Comparison of ENCODE assay signal across 30 cellular contexts in the genomic region with DNA sequence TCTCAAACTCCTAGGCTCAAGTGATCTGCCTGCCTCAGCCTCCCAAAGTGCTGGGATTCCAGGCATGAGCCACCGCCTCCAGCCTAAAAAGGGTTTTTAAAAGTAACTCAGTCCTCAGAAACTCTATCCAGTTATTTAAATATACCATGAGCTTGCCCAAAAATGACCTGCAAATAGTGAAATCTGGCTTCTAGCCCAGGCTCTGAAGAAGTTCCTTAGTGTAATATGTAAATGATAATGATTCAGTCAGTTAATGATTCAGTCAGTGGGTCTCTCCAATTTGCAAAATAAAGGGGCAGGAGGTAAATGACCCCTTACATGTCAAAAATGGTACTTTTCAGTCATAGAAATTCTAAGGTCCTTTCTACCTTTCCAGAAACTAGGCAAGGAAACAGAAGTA. TPM values are rescaled to one million over a fixed set of nuclear protein-coding genes. Genes with fewer than 3 reads are reported as not detected.
DNase-seq lines count a peak whose midpoint lies in the region; ATAC-seq, FAIRE-seq and TF ChIP-seq lines count a peak whose summit lies in the region.
"Had no signal": no experiment of that assay in that cellular context is flagged by ENCODE, and none has a peak within 500 bp of the region (broad histone marks: within the 10 kb centered on the region; RNA-seq: fewer than 3 reads in every experiment).

No MANE protein-coding gene starts in this region.

- no peaks in the 10 kb centered on the region for H3K9me3 Mint-ChIP-seq in activated naive CD4-positive, alpha-beta T cell treated with anti-CD3 and anti-CD28 coated beads, Interleukin-2, amount 50 U/mL, for 24 hours
- peaks cover 4% of the 10 kb centered on the region in 2 donors for H3K9me3 Mint-ChIP-seq in stimulated activated naive B cell treated with anti-CD40 and anti-IgM and Interleukin-4, amounts not matched to agents 10 μg/mL and 1 μg/mL and 100 μg/mL, for 72 hours
- H3K9me3 Mint-ChIP-seq: activated T-helper 2 cell treated with anti-CD3 and anti-CD28 coated beads, Interferon-gamma antibody, Interleukin-2, Interleukin-4, amounts not matched to agents 10 μg/mL and 5 μg/mL and 100 μg/mL, durations not matched to agents 14 hours and 24 hours and 36 hours; H9 had no signal

- H3K9me3 ChIP-seq in GM12878 (replicated peaks; ENCODE audit: control insufficient read depth, insufficient read depth, low read length) = peaks cover 1% of the 10 kb centered on the region; the same call in 2 of the 3 replicates
- H3K9me3 ChIP-seq in heart right ventricle = no peaks in the 10 kb centered on the region
- no peaks in the 10 kb centered on the region for H3K9me3 ChIP-seq in kidney (ENCODE audit: control insufficient read depth in 1 of 2, low read length in 2 of 2)
- H3K9me3 ChIP-seq: A549, left lung, right lobe of liver, thyroid gland, uterus had no signal

- intact Hi-C loops in GM12878 (cut with micrococcal nuclease; ENCODE audit: unreplicated experiment) = loop anchor here (5.0 to 10.0 kb wide), 2 partner anchors 35 to 443 kb away; no protein-coding TSS in a partner anchor
- intact Hi-C loops in heart right ventricle (cut with DNase I) = no loop called here
- intact Hi-C loops in kidney (cut with DNase I) = no loop called here

- FAIRE-seq in GM12878 (lab: Jason Lieb, UNC) (no peak), kidney (lab: Jason Lieb, UNC) (no peak)
- FAIRE-seq: A549, colon had no signal

- H3K9ac ChIP-seq in GM12878 (ENCODE audit: control insufficient read depth, insufficient read depth, low read length) (no peak overlapping the region), kidney (ENCODE audit: low read length in 2 of 2) (no peak overlapping the region)

- SMC1A ChIA-PET in GM12878 (lab: Charles Lee; ENCODE audit: uncharacterized antibody, unreplicated experiment) = interaction anchor here (1.0 to 2.0 kb wide), 2 partner anchors 11 to 329 kb away, joined by 4 to 6 read pairs; a partner anchor contains a TSS

- no TSS peak for BruUV-seq in GM12878 (replicated peaks; lab: Mats Ljungman, UMichigan)

- H3K4me3 Mint-ChIP-seq in activated naive CD4-positive, alpha-beta T cell treated with anti-CD3 and anti-CD28 coated beads, Interleukin-2, amount 50 U/mL, for 24 hours = no peak overlapping the region
- H3K4me3 Mint-ChIP-seq in stimulated activated naive B cell treated with anti-CD40 and anti-IgM and Interleukin-4, amounts not matched to agents 10 μg/mL and 1 μg/mL and 100 μg/mL, for 72 hours = no peak overlapping the region
- H3K4me3 Mint-ChIP-seq: activated CD8-positive, alpha-beta T cell treated with anti-CD3 and anti-CD28 coated beads for 36 hours; H9 had no signal

- no peak overlapping the region for H3K4me3 ChIP-seq in GM12878
- H3K4me3 ChIP-seq in heart right ventricle = no peak overlapping the region
- H3K4me3 ChIP-seq in kidney (ENCODE audit: low read length in 2 of 2) = no peak overlapping the region
- H3K4me3 ChIP-seq: A549, left lung, right lobe of liver, SK-N-MC, thyroid gland, uterus had no signal

- no peaks in the 10 kb centered on the region for H4K20me1 ChIP-seq in GM12878 (ENCODE audit: control insufficient read depth, insufficient read depth)

- TF ChIP-seq RAD21 in GM12878 (IDR thresholded peaks at IDR 0.05; ENCODE audit: insufficient read depth, low read depth, low read length) = no peak

- no peak for TF ChIP-seq CTCF in GM12878 (IDR thresholded peaks at IDR 0.05 in 2 of 3, conservative IDR thresholded peaks at IDR 0.05 in 1 of 3; ENCODE audit: control insufficient read depth in 2 of 3, extremely low read depth in 1 of 3, insufficient read depth in 1 of 3, low read depth in 3 of 3, low read length in 3 of 3)
- no peak for TF ChIP-seq CTCF in heart right ventricle (IDR thresholded peaks at IDR 0.05)
- no peak for TF ChIP-seq CTCF in kidney (IDR thresholded peaks at IDR 0.05; ENCODE audit: borderline replicate concordance, extremely low read depth, insufficient read depth)

- H3K4me2 ChIP-seq in GM12878 (ENCODE audit: control insufficient read depth, insufficient read depth) = peak overlapping the region; percentile 92; the same call in 1 of the 2 replicates
- H3K4me2 ChIP-seq: A549 had no signal

- no peak for ATAC-seq in GM12878
- no peak for ATAC-seq in stimulated activated naive B cell treated with anti-CD40 and anti-IgM and Interleukin-4, amounts not matched to agents 10 μg/mL and 1 μg/mL and 100 μg/mL, for 72 hours (replicated peaks)
- no peak for ATAC-seq in heart right ventricle
- ATAC-seq: A549; activated CD8-positive, alpha-beta T cell treated with anti-CD3 and anti-CD28 coated beads for 36 hours; left lung had no signal

- WGBS in GM12878 (ENCODE audit: insufficient coverage, insufficient replicate concordance, low lambda C conversion rate, missing lambda C conversion rate) = 93% methylated on average over 1 of the region's 1 CpG
- WGBS in heart right ventricle, 2 donors = 86 to 93% methylated on average over 1 of the region's 1 CpG

- RAD21 ChIA-PET in GM12878 (lab: Charles Lee; ENCODE audit: unreplicated experiment) = no interaction called here

- H3K4me1 Mint-ChIP-seq in activated naive CD4-positive, alpha-beta T cell treated with anti-CD3 and anti-CD28 coated beads, Interleukin-2, amount 50 U/mL, for 24 hours = peaks cover 75% of the 10 kb centered on the region
- H3K4me1 Mint-ChIP-seq in stimulated activated naive B cell treated with anti-CD40 and anti-IgM and Interleukin-4, amounts not matched to agents 10 μg/mL and 1 μg/mL and 100 μg/mL, for 72 hours = peaks cover 45 to 67% of the 10 kb centered on the region in 2 donors

- no peaks in the 10 kb centered on the region for H3K36me3 ChIP-seq in GM12878 (ENCODE audit: control insufficient read depth in 2 of 2, insufficient read depth in 2 of 2, low read length in 1 of 2)
- H3K36me3 ChIP-seq in heart right ventricle = peaks cover 0 to 64% (median 5%) of the 10 kb centered on the region in 9 donors
- no peaks in the 10 kb centered on the region for H3K36me3 ChIP-seq in kidney (ENCODE audit: control insufficient read depth in 1 of 2, insufficient read depth in 2 of 2, low read length in 2 of 2)
- H3K36me3 ChIP-seq: left lung, right lobe of liver, uterus had no signal

- CTCF ChIA-PET in GM12878 (lab: Yijun Ruan, JAX) = interaction anchor here (0.6 to 4.6 kb wide), 4 partner anchors 21 to 725 kb away, joined by 3 to 25 read pairs (median 4); no protein-coding TSS in a partner anchor

- no peaks in the 10 kb centered on the region for H3K36me3 Mint-ChIP-seq in activated naive CD4-positive, alpha-beta T cell treated with anti-CD3 and anti-CD28 coated beads, Interleukin-2, amount 50 U/mL, for 24 hours
- no peaks in the 10 kb centered on the region for H3K36me3 Mint-ChIP-seq in stimulated activated naive B cell treated with anti-CD40 and anti-IgM and Interleukin-4, amounts not matched to agents 10 μg/mL and 1 μg/mL and 100 μg/mL, for 72 hours
- H3K36me3 Mint-ChIP-seq: activated naive CD8-positive, alpha-beta T cell treated with anti-CD3 and anti-CD28 coated beads for 36 hours had no signal

- in situ Hi-C loops in GM12878 (cut with MboI) = no loop called here

- peaks cover 39% of the 10 kb centered on the region for H3K4me1 ChIP-seq in GM12878 (ENCODE audit: control insufficient read depth, insufficient read depth, low read length)
- H3K4me1 ChIP-seq in heart right ventricle = peaks cover 0 to 28% (median 10%) of the 10 kb centered on the region in 9 donors
- peaks cover 0 to 3% of the 10 kb centered on the region in 2 donors for H3K4me1 ChIP-seq in kidney (ENCODE audit: control insufficient read depth in 1 of 2, insufficient read depth in 1 of 2, low read depth in 1 of 2, low read length in 2 of 2)
- H3K4me1 ChIP-seq: A549, uterus had no signal

- peak overlapping the region; percentile 18 for H3K27ac Mint-ChIP-seq in activated naive CD4-positive, alpha-beta T cell treated with anti-CD3 and anti-CD28 coated beads, Interleukin-2, amount 50 U/mL, for 24 hours
- peak overlapping the region; percentile 42 for H3K27ac Mint-ChIP-seq in stimulated activated naive B cell treated with anti-CD40 and anti-IgM and Interleukin-4, amounts not matched to agents 10 μg/mL and 1 μg/mL and 100 μg/mL, for 72 hours
- H3K27ac Mint-ChIP-seq: activated T-helper 2 cell treated with anti-CD3 and anti-CD28 coated beads, Interferon-gamma antibody, Interleukin-2, Interleukin-4, amounts not matched to agents 10 μg/mL and 5 μg/mL and 100 μg/mL, durations not matched to agents 14 hours and 24 hours and 36 hours; H9 had no signal

- H3K27me3 ChIP-seq in GM12878 (replicated peaks in 1 of 2; ENCODE audit: control insufficient read depth in 2 of 2, insufficient read depth in 2 of 2, low read length in 1 of 2) (no peaks in the 10 kb centered on the region), heart right ventricle (no peaks in the 10 kb centered on the region)
- H3K27me3 ChIP-seq: left lung, right lobe of liver, thyroid gland, uterus had no signal

- DNase-seq in activated naive CD4-positive, alpha-beta T cell treated with anti-CD3 and anti-CD28 coated beads, Interleukin-2, amount 50 U/mL, for 16 hours = no peak
- DNase-seq in M059J (ENCODE audit: low read depth) = peak; percentile 27
- no peak for DNase-seq in GM12878 (ENCODE audit: low read depth, low spot score)
- no peak for DNase-seq in stimulated activated naive B cell treated with anti-CD40 and anti-IgM and Interleukin-4, amounts not matched to agents 10 μg/mL and 1 μg/mL and 100 μg/mL, for 72 hours
- no peak for DNase-seq in heart right ventricle
- DNase-seq in activated CD4-positive, alpha-beta T cell treated with anti-CD3 and anti-CD28 coated beads for 4 hours = no peak
- DNase-seq in kidney = no peak
- DNase-seq: activated naive CD8-positive, alpha-beta T cell treated with anti-CD3 and anti-CD28 coated beads for 36 hours; activated T-cell treated with anti-CD3 and anti-CD28 coated beads for 4 hours; aorta; CD8-positive, alpha-beta memory T cell; H9; left lung; mesenchymal stem cell; NCI-H1694; NCI-H446; NCI-H748 treated with DMSO at 0.1 percent for 48 hours; posterior cingulate gyrus; right lobe of liver; thyroid gland; uterus had no signal

- POLR2A ChIA-PET in GM12878 (lab: Charles Lee) = no interaction called here

- H3K27ac ChIP-seq in GM12878 (ENCODE audit: control insufficient read depth, insufficient read depth) = 0 out of 2 replicates have a peak overlapping the region, but pooled peaks have one; percentile 90
- no peak overlapping the region for H3K27ac ChIP-seq in heart right ventricle
- H3K27ac ChIP-seq in kidney (ENCODE audit: low read depth in 2 of 2, low read length in 2 of 2) = no peak overlapping the region
- H3K27ac ChIP-seq: A549, left lung, right lobe of liver, SK-N-MC, uterus had no signal

- H3K79me2 ChIP-seq in GM12878 (ENCODE audit: control insufficient read depth, insufficient read depth, low read length) = no peaks in the 10 kb centered on the region

- H2AFZ ChIP-seq in GM12878 (ENCODE audit: control insufficient read depth, low read depth, low read length) = no peak overlapping the region; the same call in 1 of the 2 replicates

- no peaks in the 10 kb centered on the region for H3K27me3 Mint-ChIP-seq in activated naive CD4-positive, alpha-beta T cell treated with anti-CD3 and anti-CD28 coated beads, Interleukin-2, amount 50 U/mL, for 24 hours
- H3K27me3 Mint-ChIP-seq in stimulated activated naive B cell treated with anti-CD40 and anti-IgM and Interleukin-4, amounts not matched to agents 10 μg/mL and 1 μg/mL and 100 μg/mL, for 72 hours = peaks cover 23 to 27% of the 10 kb centered on the region in 2 donors

- TF ChIP-seq EP300 in GM12878 (IDR thresholded peaks at IDR 0.05; ENCODE audit: borderline replicate concordance in 1 of 2, control insufficient read depth in 1 of 2, low read depth in 2 of 2, low read length in 2 of 2) = no peak

- TF ChIP-seq POLR2A in GM12878 (IDR thresholded peaks at IDR 0.05; ENCODE audit: low read depth, low read length) = no peak

RNA-seq across cellular contexts. Expression of a gene that starts 28.8 kb away (rescaled TPM):
- 0.17 and 1.1 TPM in 2 replicates for total RNA-seq in M059J (2014; rRNA removed; shearing (Covaris generic))
- total RNA-seq in GM12878 (2013; cell fraction: nucleolus; rRNA removed) = not detected in 2 replicates
- not detected in 2 replicates for total RNA-seq in GM12878 (2014; rRNA removed)
- total RNA-seq in GM12878 (2014; rRNA removed; fragmentation: Illumina TruSeq; extraction: Trizol) = not detected in 2 replicates
- total RNA-seq in GM12878 (2021) = not detected in 2 replicates
- polyA plus RNA-seq in GM12878 (2011; ENCODE audit: low read depth) = not detected
- not detected in 2 replicates for polyA plus RNA-seq in GM12878 (2011; rRNA removed)
- not detected in 2 replicates for polyA plus RNA-seq in GM12878 (2011; cell fraction: cytosol; rRNA removed)
- polyA plus RNA-seq in GM12878 (2011; cell fraction: nucleus; rRNA removed) = not detected in 2 replicates
- not detected in 2 replicates for polyA plus RNA-seq in GM12878 (2012)
- not detected in 2 replicates for polyA plus RNA-seq in GM12878 (2014; fragmentation: Illumina TruSeq; extraction: Trizol)
- polyA plus RNA-seq in GM12878 (2014; fragmentation: Nextera tagmentation; extraction: Ambion mirVana) = not detected
- not detected in 2 replicates for polyA plus RNA-seq in GM12878 (2014; rRNA removed)
- not detected for polyA plus RNA-seq in GM12878 (2016; fragmentation: Nextera tagmentation; extraction: Ambion mirVana)
- not detected in 2 replicates for polyA minus RNA-seq in GM12878 (2011; rRNA and poly(A)+ RNA removed)
- polyA minus RNA-seq in GM12878 (2011; cell fraction: cytosol; rRNA and poly(A)+ RNA removed) = not detected in 2 replicates
- not detected in 2 replicates for polyA minus RNA-seq in GM12878 (2011; cell fraction: nucleus; rRNA and poly(A)+ RNA removed)
- 100 to 1,000 TPM; 103 to 163 (median 128) TPM for total RNA-seq in heart right ventricle
- 10 to 100 TPM; 10.7 to 49.8 TPM for polyA plus RNA-seq in heart right ventricle
- total RNA-seq in kidney = 7.5 TPM
- 3.4 TPM for polyA plus RNA-seq in kidney (ENCODE audit: insufficient read depth, low read depth, low replicate concordance)
- total RNA-seq: activated CD8-positive, alpha-beta T cell treated with anti-CD3 and anti-CD28 coated beads for 36 hours; activated naive CD8-positive, alpha-beta T cell treated with anti-CD3 and anti-CD28 coated beads for 36 hours; activated T-helper 2 cell treated with anti-CD3 and anti-CD28 coated beads, Interferon-gamma antibody, Interleukin-2, Interleukin-4, amounts not matched to agents 10 μg/mL and 5 μg/mL and 100 μg/mL, durations not matched to agents 14 hours and 24 hours and 36 hours had no signal
- polyA plus RNA-seq: A549; CD8-positive, alpha-beta memory T cell had no signal

RNA-seq across cellular contexts. Expression of a gene that starts 39.5 kb away (rescaled TPM):
- 0.20 and 0.81 TPM in 2 replicates for total RNA-seq in M059J (2014; rRNA removed; shearing (Covaris generic))
- not detected in 2 replicates for total RNA-seq in GM12878 (2013; cell fraction: nucleolus; rRNA removed)
- total RNA-seq in GM12878 (2014; rRNA removed) (not detected in 2 replicates), GM12878 (2014; rRNA removed; fragmentation: Illumina TruSeq; extraction: Trizol) (not detected in 2 replicates), GM12878 (2021) (not detected in 2 replicates), heart right ventricle (not detected), kidney (not detected)
- not detected for polyA plus RNA-seq in GM12878 (2011; ENCODE audit: low read depth)
- polyA plus RNA-seq in GM12878 (2011; rRNA removed) (not detected in 2 replicates), GM12878 (2014; fragmentation: Illumina TruSeq; extraction: Trizol) (not detected in 2 replicates), GM12878 (2014; fragmentation: Nextera tagmentation; extraction: Ambion mirVana) (under 1 TPM in 1 of 2 experiments, not detected in 1; 0.06 TPM), GM12878 (2014; rRNA removed) (not detected in 2 replicates), GM12878 (2016; fragmentation: Nextera tagmentation; extraction: Ambion mirVana) (not detected), heart right ventricle (not detected), kidney (ENCODE audit: insufficient read depth, low read depth, low replicate concordance) (0.30 TPM)
- polyA plus RNA-seq in GM12878 (2011; cell fraction: cytosol; rRNA removed) = not detected in 2 replicates
- polyA plus RNA-seq in GM12878 (2011; cell fraction: nucleus; rRNA removed) = not detected in 2 replicates
- polyA plus RNA-seq in GM12878 (2012) = not detected in 2 replicates
- not detected in 2 replicates for polyA minus RNA-seq in GM12878 (2011; rRNA and poly(A)+ RNA removed)
- not detected in 2 replicates for polyA minus RNA-seq in GM12878 (2011; cell fraction: cytosol; rRNA and poly(A)+ RNA removed)
- not detected in 2 replicates for polyA minus RNA-seq in GM12878 (2011; cell fraction: nucleus; rRNA and poly(A)+ RNA removed)
- total RNA-seq: activated CD8-positive, alpha-beta T cell treated with anti-CD3 and anti-CD28 coated beads for 36 hours; activated naive CD8-positive, alpha-beta T cell treated with anti-CD3 and anti-CD28 coated beads for 36 hours; activated T-helper 2 cell treated with anti-CD3 and anti-CD28 coated beads, Interferon-gamma antibody, Interleukin-2, Interleukin-4, amounts not matched to agents 10 μg/mL and 5 μg/mL and 100 μg/mL, durations not matched to agents 14 hours and 24 hours and 36 hours; aorta; CD8-positive, alpha-beta memory T cell; glomerular endothelial cell; H9; left lung; LHCN-M2; T-helper 1 cell treated with Interleukin-12 subunit alpha and Interleukin-12 subunit beta and Interleukin-4 antibody, amounts not matched to agents 30 ng/mL and 1 ng/mL, for 36 hours; thyroid gland; uterus had no signal
- polyA plus RNA-seq: A549; aorta; CD8-positive, alpha-beta memory T cell had no signal

Comparison
In these comparisons a context has a peak if more than half of its experiments do, and no peak if none do; other contexts are left out.
1. RNA of a gene that starts 28.8 kb away (total RNA-seq): 103 to 163 TPM in heart right ventricle; 7.5 TPM in kidney (single experiment), 0.17 to 1.1 TPM in M059J and not detected in GM12878; every median in the first group is over 10 times any median in the second.